In the genomic region with DNA sequence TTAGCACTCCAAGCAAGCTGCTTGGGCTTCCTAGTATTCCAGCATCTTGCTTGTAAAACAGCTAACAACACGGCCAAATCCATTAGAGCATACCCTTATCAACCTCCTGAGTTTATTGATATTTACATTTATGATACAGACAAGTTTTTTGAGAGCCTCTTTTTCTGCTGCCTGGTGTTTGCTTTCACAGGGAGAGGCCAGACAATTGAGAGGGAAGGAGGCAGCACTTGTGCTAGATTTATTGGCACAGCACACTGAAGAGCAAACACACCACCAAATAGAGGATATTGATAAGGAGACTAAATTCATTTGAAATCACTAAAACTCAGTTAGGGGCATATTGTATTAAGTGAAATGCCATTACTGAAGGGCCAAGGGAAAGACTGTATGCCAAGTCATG, we compare ENCODE assay signal across 28 cellular contexts.
DNase-seq lines count a peak whose midpoint lies in the region; ATAC-seq and TF ChIP-seq lines count a peak whose summit lies in the region.
"Had no signal": no experiment of that assay in that cellular context is flagged by ENCODE, and none has a peak within 500 bp of the region (broad histone marks: within the 10 kb centered on the region; RNA-seq: fewer than 3 reads in every experiment).

No MANE protein-coding gene starts in this region.

- no peak overlapping the region for H3K27ac Mint-ChIP-seq in stimulated activated naive CD8-positive, alpha-beta T cell treated with anti-CD3 and anti-CD28 coated beads, Interleukin-15, amount 100 ng/mL, for 72 hours
- no peak overlapping the region for H3K27ac Mint-ChIP-seq in activated CD4-positive, alpha-beta T cell treated with anti-CD3 and anti-CD28 coated beads, Interleukin-2, amount 10 ng/mL, durations not matched to agents 7 days and 5 days
- H3K27ac Mint-ChIP-seq: activated CD8-positive, alpha-beta T cell treated with anti-CD3 and anti-CD28 coated beads, Interleukin-2, amount 10 ng/mL, durations not matched to agents 7 days and 5 days; activated naive CD8-positive, alpha-beta T cell treated with anti-CD3 and anti-CD28 coated beads, Interleukin-2, amount 10 ng/mL, durations not matched to agents 7 days and 5 days; CD14-positive monocyte; mesothelial cell of epicardium; naive thymus-derived CD4-positive, alpha-beta T cell had no signal

- CTCF ChIA-PET in HEK293T (lab: Yijun Ruan, JAX) = interaction anchor here (0.8 kb wide), 1 partner anchor 1177 kb away, joined by 4 read pairs; no protein-coding TSS in a partner anchor
- CTCF ChIA-PET in activated CD4-positive, alpha-beta T cell treated with anti-CD3 and anti-CD28 coated beads, Interleukin-2, amount 10 ng/mL, durations not matched to agents 7 days and 5 days (lab: Charles Lee) = no interaction called here

- H3K9me3 Mint-ChIP-seq in stimulated activated naive CD8-positive, alpha-beta T cell treated with anti-CD3 and anti-CD28 coated beads, Interleukin-15, amount 100 ng/mL, for 72 hours = peaks cover 7 to 13% of the 10 kb centered on the region in 2 donors
- peaks cover 5% of the 10 kb centered on the region for H3K9me3 Mint-ChIP-seq in activated CD4-positive, alpha-beta T cell treated with anti-CD3 and anti-CD28 coated beads, Interleukin-2, amount 10 ng/mL, durations not matched to agents 7 days and 5 days
- H3K9me3 Mint-ChIP-seq: activated naive CD8-positive, alpha-beta T cell treated with anti-CD3 and anti-CD28 coated beads, Interleukin-2, amount 10 ng/mL, durations not matched to agents 7 days and 5 days had no signal

- H3K27ac ChIP-seq in foreskin keratinocyte = no peak overlapping the region
- H3K27ac ChIP-seq: ascending aorta, cardiac muscle cell, colonic mucosa, epithelial cell of prostate, psoas muscle, SJSA1 had no signal

- TF ChIP-seq CTCF in foreskin keratinocyte (conservative IDR thresholded peaks at IDR 0.05) = no peak

- H3K27me3 ChIP-seq in foreskin keratinocyte = no peaks in the 10 kb centered on the region
- H3K27me3 ChIP-seq: ascending aorta, cardiac muscle cell, colonic mucosa, SJSA1 had no signal

- H3K4me1 Mint-ChIP-seq in stimulated activated naive CD8-positive, alpha-beta T cell treated with anti-CD3 and anti-CD28 coated beads, Interleukin-15, amount 100 ng/mL, for 72 hours = no peaks in the 10 kb centered on the region
- no peaks in the 10 kb centered on the region for H3K4me1 Mint-ChIP-seq in activated CD4-positive, alpha-beta T cell treated with anti-CD3 and anti-CD28 coated beads, Interleukin-2, amount 10 ng/mL, durations not matched to agents 7 days and 5 days
- H3K4me1 Mint-ChIP-seq: activated naive CD8-positive, alpha-beta T cell treated with anti-CD3 and anti-CD28 coated beads, Interleukin-2, amount 10 ng/mL, durations not matched to agents 7 days and 5 days; CD14-positive monocyte; naive thymus-derived CD4-positive, alpha-beta T cell had no signal

- no peaks in the 10 kb centered on the region for H3K36me3 Mint-ChIP-seq in activated CD4-positive, alpha-beta T cell treated with anti-CD3 and anti-CD28 coated beads, Interleukin-2, amount 10 ng/mL, durations not matched to agents 7 days and 5 days (ENCODE audit: low read depth)
- H3K36me3 Mint-ChIP-seq: activated naive CD8-positive, alpha-beta T cell treated with anti-CD3 and anti-CD28 coated beads, Interleukin-2, amount 10 ng/mL, durations not matched to agents 7 days and 5 days; CD14-positive monocyte; naive thymus-derived CD4-positive, alpha-beta T cell had no signal

- POLR2A ChIA-PET in HEK293T (lab: Yijun Ruan, JAX) = no interaction called here
- POLR2A ChIA-PET in activated CD4-positive, alpha-beta T cell treated with anti-CD3 and anti-CD28 coated beads, Interleukin-2, amount 10 ng/mL, durations not matched to agents 7 days and 5 days (lab: Charles Lee) = no interaction called here

- no peaks in the 10 kb centered on the region for H3K27me3 Mint-ChIP-seq in stimulated activated naive CD8-positive, alpha-beta T cell treated with anti-CD3 and anti-CD28 coated beads, Interleukin-15, amount 100 ng/mL, for 72 hours
- no peaks in the 10 kb centered on the region for H3K27me3 Mint-ChIP-seq in activated CD4-positive, alpha-beta T cell treated with anti-CD3 and anti-CD28 coated beads, Interleukin-2, amount 10 ng/mL, durations not matched to agents 7 days and 5 days
- H3K27me3 Mint-ChIP-seq: activated naive CD8-positive, alpha-beta T cell treated with anti-CD3 and anti-CD28 coated beads, Interleukin-2, amount 10 ng/mL, durations not matched to agents 7 days and 5 days; naive thymus-derived CD4-positive, alpha-beta T cell had no signal

- no peak for ATAC-seq in foreskin keratinocyte
- no peak for ATAC-seq in stimulated activated naive CD8-positive, alpha-beta T cell treated with anti-CD3 and anti-CD28 coated beads, Interleukin-15, amount 100 ng/mL, for 72 hours
- ATAC-seq: activated CD8-positive, alpha-beta T cell treated with anti-CD3 and anti-CD28 coated beads, Interleukin-2, amount 10 ng/mL, durations not matched to agents 7 days and 5 days; naive thymus-derived CD4-positive, alpha-beta T cell; psoas muscle had no signal

- DNase-seq in HEK293T (ENCODE audit: extremely low spot score) (peak; percentile 10), NCI-H187 treated with DMSO at 0.1 percent for 48 hours (lab: John Stamatoyannopoulos, UW) (peak; percentile 99), NCI-H510A (lab: John Stamatoyannopoulos, UW) (peak; percentile 34), foreskin keratinocyte (no peak)
- no peak for DNase-seq in stimulated activated naive CD8-positive, alpha-beta T cell treated with anti-CD3 and anti-CD28 coated beads, Interleukin-15, amount 100 ng/mL, for 72 hours
- DNase-seq in stimulated activated CD8-positive, alpha-beta memory T cell treated with anti-CD3 and anti-CD28 coated beads, Interleukin-4, amount 100 ng/mL, for 48 hours = no peak
- DNase-seq in activated CD4-positive, alpha-beta T cell treated with anti-CD3 and anti-CD28 coated beads, Interleukin-2, amount 10 ng/mL, durations not matched to agents 7 days and 5 days = no peak
- DNase-seq: activated CD4-positive, alpha-beta T cell treated with anti-CD3 and anti-CD28 coated beads for 1 hour; activated CD8-positive, alpha-beta T cell treated with anti-CD3 and anti-CD28 coated beads, Interleukin-2, amount 10 ng/mL, durations not matched to agents 7 days and 5 days; activated effector memory CD4-positive, alpha-beta T cell treated with Interleukin-2 at 50 U/mL for 16 hours; activated naive CD8-positive, alpha-beta T cell treated with anti-CD3 and anti-CD28 coated beads, Interleukin-2, amount 10 ng/mL, durations not matched to agents 7 days and 5 days; activated T-cell treated with anti-CD3 and anti-CD28 coated beads for 4 hours; colonic mucosa; effector CD8-positive, alpha-beta T cell; H7; naive thymus-derived CD4-positive, alpha-beta T cell; NCI-H1436 treated with DMSO at 0.1 percent for 48 hours; NCI-H524 treated with DMSO at 0.1 percent for 48 hours; psoas muscle; stimulated activated CD4-positive, alpha-beta T cell treated with anti-CD3 and anti-CD28 coated beads, Interleukin-15, amount 100 ng/mL, for 24 hours; stimulated activated naive CD4-positive, alpha-beta T cell; T-helper 1 cell had no signal

- no peak overlapping the region for H3K4me3 Mint-ChIP-seq in stimulated activated naive CD8-positive, alpha-beta T cell treated with anti-CD3 and anti-CD28 coated beads, Interleukin-15, amount 100 ng/mL, for 72 hours
- H3K4me3 Mint-ChIP-seq in activated CD4-positive, alpha-beta T cell treated with anti-CD3 and anti-CD28 coated beads, Interleukin-2, amount 10 ng/mL, durations not matched to agents 7 days and 5 days = no peak overlapping the region
- H3K4me3 Mint-ChIP-seq: activated CD8-positive, alpha-beta T cell treated with anti-CD3 and anti-CD28 coated beads, Interleukin-2, amount 10 ng/mL, durations not matched to agents 7 days and 5 days; activated naive CD8-positive, alpha-beta T cell treated with anti-CD3 and anti-CD28 coated beads, Interleukin-2, amount 10 ng/mL, durations not matched to agents 7 days and 5 days; CD14-positive monocyte; mesothelial cell of epicardium; naive thymus-derived CD4-positive, alpha-beta T cell had no signal

- no peaks in the 10 kb centered on the region for H3K4me1 ChIP-seq in foreskin keratinocyte
- H3K4me1 ChIP-seq: ascending aorta, colonic mucosa, psoas muscle, SJSA1 had no signal

TF ChIP-seq in HEK293T, 16 proteins besides CTCF, POLR2A, EP300 and RAD21:
- TF ChIP-seq FOXA1 (IDR thresholded peaks at IDR 0.05) (no peak), CTBP1 (IDR thresholded peaks at IDR 0.05; ENCODE audit: borderline replicate concordance) (no peak), NFRKB (IDR thresholded peaks at IDR 0.05) (no peak), ZNF384 (IDR thresholded peaks at IDR 0.05) (no peak), BHLHE40 (IDR thresholded peaks at IDR 0.05; ENCODE audit: borderline replicate concordance) (no peak), FOXK2 (IDR thresholded peaks at IDR 0.05) (no peak)
TF ChIP-seq in HEK293T: peak in this region for 0.

Comparison
In these comparisons a context has a peak if more than half of its experiments do, and no peak if none do; other contexts are left out.
1. DNase-seq: peak in HEK293T (single experiment), NCI-H187 treated with DMSO at 0.1 percent for 48 hours (single experiment) and NCI-H510A (single experiment); none in foreskin keratinocyte (0 of 2), stimulated activated naive CD8-positive, alpha-beta T cell treated with anti-CD3 and anti-CD28 coated beads, Interleukin-15, amount 100 ng/mL, for 72 hours (0 of 2), stimulated activated CD8-positive, alpha-beta memory T cell treated with anti-CD3 and anti-CD28 coated beads, Interleukin-4, amount 100 ng/mL, for 48 hours (single experiment) and activated CD4-positive, alpha-beta T cell treated with anti-CD3 and anti-CD28 coated beads, Interleukin-2, amount 10 ng/mL, durations not matched to agents 7 days and 5 days (single experiment).